1 cellular context compared by ENCODE assay signal in the genomic region with DNA sequence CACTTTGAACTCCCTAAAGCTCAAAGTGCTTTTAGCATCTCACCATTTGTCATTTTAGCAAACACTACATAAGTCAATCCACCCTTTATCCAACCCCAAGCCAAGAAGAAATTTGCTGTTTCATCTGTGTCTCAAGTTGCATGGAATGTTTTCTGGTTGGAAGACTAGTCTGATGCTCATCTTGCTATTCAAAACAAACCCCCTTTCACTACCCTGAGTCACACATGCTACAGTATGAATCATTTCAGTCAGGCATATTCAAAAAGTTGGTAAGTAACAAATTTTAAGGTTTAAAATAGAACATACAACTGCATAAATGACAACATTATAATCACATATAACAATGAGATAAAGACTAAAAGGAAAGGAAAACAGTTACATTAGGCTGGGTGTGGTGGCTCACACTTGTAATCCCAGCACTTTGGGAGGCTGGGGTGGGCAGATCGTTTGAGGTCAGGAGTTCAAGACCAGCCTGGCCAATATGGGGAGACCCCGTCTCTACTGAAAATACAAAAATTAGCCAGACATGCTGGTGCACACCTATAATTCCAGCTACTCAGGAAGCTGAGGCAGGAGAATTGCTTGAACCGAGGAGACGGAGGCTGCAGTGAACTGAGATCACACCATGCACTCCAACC.
TF ChIP-seq lines count a peak whose summit lies in the region.

No MANE protein-coding gene starts in this region.

TF ChIP-seq in HepG2, 621 proteins besides CTCF, POLR2A, EP300 and RAD21:
- no peak for TF ChIP-seq SOX6 (IDR thresholded peaks at IDR 0.05)
- no peak for TF ChIP-seq SOX6 (CRISPR knock-in tag; IDR thresholded peaks at IDR 0.05)
- TF ChIP-seq ZNF749 (CRISPR knock-in tag; IDR thresholded peaks at IDR 0.05; ENCODE audit: borderline replicate concordance), result no peak
- TF ChIP-seq, protein P1, sequence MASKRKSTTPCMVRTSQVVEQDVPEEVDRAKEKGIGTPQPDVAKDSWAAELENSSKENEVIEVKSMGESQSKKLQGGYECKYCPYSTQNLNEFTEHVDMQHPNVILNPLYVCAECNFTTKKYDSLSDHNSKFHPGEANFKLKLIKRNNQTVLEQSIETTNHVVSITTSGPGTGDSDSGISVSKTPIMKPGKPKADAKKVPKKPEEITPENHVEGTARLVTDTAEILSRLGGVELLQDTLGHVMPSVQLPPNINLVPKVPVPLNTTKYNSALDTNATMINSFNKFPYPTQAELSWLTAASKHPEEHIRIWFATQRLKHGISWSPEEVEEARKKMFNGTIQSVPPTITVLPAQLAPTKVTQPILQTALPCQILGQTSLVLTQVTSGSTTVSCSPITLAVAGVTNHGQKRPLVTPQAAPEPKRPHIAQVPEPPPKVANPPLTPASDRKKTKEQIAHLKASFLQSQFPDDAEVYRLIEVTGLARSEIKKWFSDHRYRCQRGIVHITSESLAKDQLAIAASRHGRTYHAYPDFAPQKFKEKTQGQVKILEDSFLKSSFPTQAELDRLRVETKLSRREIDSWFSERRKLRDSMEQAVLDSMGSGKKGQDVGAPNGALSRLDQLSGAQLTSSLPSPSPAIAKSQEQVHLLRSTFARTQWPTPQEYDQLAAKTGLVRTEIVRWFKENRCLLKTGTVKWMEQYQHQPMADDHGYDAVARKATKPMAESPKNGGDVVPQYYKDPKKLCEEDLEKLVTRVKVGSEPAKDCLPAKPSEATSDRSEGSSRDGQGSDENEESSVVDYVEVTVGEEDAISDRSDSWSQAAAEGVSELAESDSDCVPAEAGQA (IDR thresholded peaks at IDR 0.05; ENCODE audit: low read depth), result no peak
- TF ChIP-seq, protein P1 (CRISPR knock-in tag; IDR thresholded peaks at IDR 0.05; ENCODE audit: borderline replicate concordance), result no peak
- no peak for TF ChIP-seq PRPF4 (IDR thresholded peaks at IDR 0.05; ENCODE audit: low read depth, low read length, poor library complexity, severe bottlenecking)
- TF ChIP-seq SALL1 (CRISPR knock-in tag; IDR thresholded peaks at IDR 0.05), result no peak
- TF ChIP-seq ZNF564 (CRISPR knock-in tag; IDR thresholded peaks at IDR 0.05), result no peak
- TF ChIP-seq ZNF441 (CRISPR knock-in tag; IDR thresholded peaks at IDR 0.05; ENCODE audit: borderline replicate concordance), result no peak
- TF ChIP-seq ZNF296 (CRISPR knock-in tag; conservative IDR thresholded peaks at IDR 0.05), result no peak
- TF ChIP-seq, protein P2, sequence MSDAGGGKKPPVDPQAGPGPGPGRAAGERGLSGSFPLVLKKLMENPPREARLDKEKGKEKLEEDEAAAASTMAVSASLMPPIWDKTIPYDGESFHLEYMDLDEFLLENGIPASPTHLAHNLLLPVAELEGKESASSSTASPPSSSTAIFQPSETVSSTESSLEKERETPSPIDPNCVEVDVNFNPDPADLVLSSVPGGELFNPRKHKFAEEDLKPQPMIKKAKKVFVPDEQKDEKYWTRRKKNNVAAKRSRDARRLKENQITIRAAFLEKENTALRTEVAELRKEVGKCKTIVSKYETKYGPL (CRISPR knock-in tag; IDR thresholded peaks at IDR 0.05), result no peak
- no peak for TF ChIP-seq MAF1 (CRISPR knock-in tag; IDR thresholded peaks at IDR 0.05; ENCODE audit: borderline replicate concordance)
- TF ChIP-seq, protein P3, sequence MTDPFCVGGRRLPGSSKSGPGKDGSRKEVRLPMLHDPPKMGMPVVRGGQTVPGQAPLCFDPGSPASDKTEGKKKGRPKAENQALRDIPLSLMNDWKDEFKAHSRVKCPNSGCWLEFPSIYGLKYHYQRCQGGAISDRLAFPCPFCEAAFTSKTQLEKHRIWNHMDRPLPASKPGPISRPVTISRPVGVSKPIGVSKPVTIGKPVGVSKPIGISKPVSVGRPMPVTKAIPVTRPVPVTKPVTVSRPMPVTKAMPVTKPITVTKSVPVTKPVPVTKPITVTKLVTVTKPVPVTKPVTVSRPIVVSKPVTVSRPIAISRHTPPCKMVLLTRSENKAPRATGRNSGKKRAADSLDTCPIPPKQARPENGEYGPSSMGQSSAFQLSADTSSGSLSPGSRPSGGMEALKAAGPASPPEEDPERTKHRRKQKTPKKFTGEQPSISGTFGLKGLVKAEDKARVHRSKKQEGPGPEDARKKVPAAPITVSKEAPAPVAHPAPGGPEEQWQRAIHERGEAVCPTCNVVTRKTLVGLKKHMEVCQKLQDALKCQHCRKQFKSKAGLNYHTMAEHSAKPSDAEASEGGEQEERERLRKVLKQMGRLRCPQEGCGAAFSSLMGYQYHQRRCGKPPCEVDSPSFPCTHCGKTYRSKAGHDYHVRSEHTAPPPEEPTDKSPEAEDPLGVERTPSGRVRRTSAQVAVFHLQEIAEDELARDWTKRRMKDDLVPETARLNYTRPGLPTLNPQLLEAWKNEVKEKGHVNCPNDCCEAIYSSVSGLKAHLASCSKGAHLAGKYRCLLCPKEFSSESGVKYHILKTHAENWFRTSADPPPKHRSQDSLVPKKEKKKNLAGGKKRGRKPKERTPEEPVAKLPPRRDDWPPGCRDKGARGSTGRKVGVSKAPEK (CRISPR knock-in tag; IDR thresholded peaks at IDR 0.05; ENCODE audit: borderline replicate concordance), result no peak
- TF ChIP-seq ZNF775 (CRISPR knock-in tag; IDR thresholded peaks at IDR 0.05; ENCODE audit: borderline replicate concordance), result no peak
- TF ChIP-seq, protein P4, sequence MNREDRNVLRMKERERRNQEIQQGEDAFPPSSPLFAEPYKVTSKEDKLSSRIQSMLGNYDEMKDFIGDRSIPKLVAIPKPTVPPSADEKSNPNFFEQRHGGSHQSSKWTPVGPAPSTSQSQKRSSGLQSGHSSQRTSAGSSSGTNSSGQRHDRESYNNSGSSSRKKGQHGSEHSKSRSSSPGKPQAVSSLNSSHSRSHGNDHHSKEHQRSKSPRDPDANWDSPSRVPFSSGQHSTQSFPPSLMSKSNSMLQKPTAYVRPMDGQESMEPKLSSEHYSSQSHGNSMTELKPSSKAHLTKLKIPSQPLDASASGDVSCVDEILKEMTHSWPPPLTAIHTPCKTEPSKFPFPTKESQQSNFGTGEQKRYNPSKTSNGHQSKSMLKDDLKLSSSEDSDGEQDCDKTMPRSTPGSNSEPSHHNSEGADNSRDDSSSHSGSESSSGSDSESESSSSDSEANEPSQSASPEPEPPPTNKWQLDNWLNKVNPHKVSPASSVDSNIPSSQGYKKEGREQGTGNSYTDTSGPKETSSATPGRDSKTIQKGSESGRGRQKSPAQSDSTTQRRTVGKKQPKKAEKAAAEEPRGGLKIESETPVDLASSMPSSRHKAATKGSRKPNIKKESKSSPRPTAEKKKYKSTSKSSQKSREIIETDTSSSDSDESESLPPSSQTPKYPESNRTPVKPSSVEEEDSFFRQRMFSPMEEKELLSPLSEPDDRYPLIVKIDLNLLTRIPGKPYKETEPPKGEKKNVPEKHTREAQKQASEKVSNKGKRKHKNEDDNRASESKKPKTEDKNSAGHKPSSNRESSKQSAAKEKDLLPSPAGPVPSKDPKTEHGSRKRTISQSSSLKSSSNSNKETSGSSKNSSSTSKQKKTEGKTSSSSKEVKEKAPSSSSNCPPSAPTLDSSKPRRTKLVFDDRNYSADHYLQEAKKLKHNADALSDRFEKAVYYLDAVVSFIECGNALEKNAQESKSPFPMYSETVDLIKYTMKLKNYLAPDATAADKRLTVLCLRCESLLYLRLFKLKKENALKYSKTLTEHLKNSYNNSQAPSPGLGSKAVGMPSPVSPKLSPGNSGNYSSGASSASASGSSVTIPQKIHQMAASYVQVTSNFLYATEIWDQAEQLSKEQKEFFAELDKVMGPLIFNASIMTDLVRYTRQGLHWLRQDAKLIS (CRISPR knock-in tag; IDR thresholded peaks at IDR 0.05), result no peak
- TF ChIP-seq ZNF230 (CRISPR knock-in tag; IDR thresholded peaks at IDR 0.05), result no peak
- TF ChIP-seq ZBTB7B (CRISPR knock-in tag; IDR thresholded peaks at IDR 0.05), result no peak
- no peak for TF ChIP-seq NFIB (CRISPR knock-in tag; IDR thresholded peaks at IDR 0.05; ENCODE audit: borderline replicate concordance)
